In genomic region chr3:102106421-102107097, GRCh38 we compare ENCODE assay signal across 18 cellular contexts.
DNase-seq lines count a peak whose midpoint lies in the region; ATAC-seq and TF ChIP-seq lines count a peak whose summit lies in the region.
"Had no signal": no experiment of that assay in that cellular context is flagged by ENCODE, and none has a peak within 500 bp of the region (broad histone marks: within the 10 kb centered on the region; RNA-seq: fewer than 3 reads in every experiment).

No MANE protein-coding gene starts in this region.

- peak overlapping the region; percentile 5 for H3K27ac Mint-ChIP-seq in T-helper 2 cell treated with Interferon-gamma antibody and Interleukin-4, amounts not matched to agents 5 μg/mL and 100 μg/mL, for 36 hours
- H3K27ac Mint-ChIP-seq: brain; natural killer cell treated with Interleukin-12 subunit alpha and Interleukin-12 subunit beta and Interleukin-15 and Interleukin-18, amount 100 ng/mL, for 72 hours; T-helper 17 cell had no signal

- H3K4me3 Mint-ChIP-seq in T-helper 2 cell treated with Interferon-gamma antibody and Interleukin-4, amounts not matched to agents 5 μg/mL and 100 μg/mL, for 36 hours: no peak overlapping the region
- H3K4me3 Mint-ChIP-seq: brain; natural killer cell treated with Interleukin-12 subunit alpha and Interleukin-12 subunit beta and Interleukin-15 and Interleukin-18, amount 100 ng/mL, for 72 hours; T-helper 17 cell had no signal

- H3K4me1 Mint-ChIP-seq in T-helper 2 cell treated with Interferon-gamma antibody and Interleukin-4, amounts not matched to agents 5 μg/mL and 100 μg/mL, for 36 hours (ENCODE audit: low read depth): peaks cover 6% of the 10 kb centered on the region
- H3K4me1 Mint-ChIP-seq: brain, T-helper 17 cell had no signal

- in situ Hi-C loops in ACHN (cut with HindIII; ENCODE audit: low pct_ligation_motif_present, low pct_unique_long_range_greater_than_20kb, low sequenced_read_pairs): no loop called here

- no peak for TF ChIP-seq CTCF in HFF-Myc (IDR thresholded peaks at IDR 0.05; ENCODE audit: low read depth, low read length, missing control alignments)

- ATAC-seq in GM19455 (IDR thresholded peaks at IDR 0.05; ENCODE audit: unreplicated experiment): no peak
- ATAC-seq: natural killer cell treated with Interleukin-12 subunit alpha and Interleukin-12 subunit beta and Interleukin-15 and Interleukin-18, amount 100 ng/mL, for 72 hours; Panc1; right cardiac atrium; T-helper 17 cell had no signal

- no peak overlapping the region for H3K4me3 ChIP-seq in HFF-Myc (replicated peaks; ENCODE audit: low read depth, low read length)
- H3K4me3 ChIP-seq: left ventricle myocardium inferior, suprapubic skin had no signal

- DNase-seq in T-helper 2 cell treated with Interferon-gamma antibody and Interleukin-4, amounts not matched to agents 5 μg/mL and 100 μg/mL, for 36 hours (ENCODE audit: low spot score): peak; percentile 32
- DNase-seq in T-helper 2 cell (no peak), HFF-Myc (ENCODE audit: extremely low read depth, low read depth) (peak; percentile 30), amniotic epithelial cell (ENCODE audit: low read depth) (peak; percentile 70), kidney tubule cell (ENCODE audit: low spot score) (peak; percentile 33), NCI-H524 (lab: John Stamatoyannopoulos, UW) (no peak), ACHN (no peak)
- DNase-seq: Calu3, left ventricle myocardium inferior, NCI-H1436, NCI-H526, right cardiac atrium, T-helper 17 cell had no signal

- peaks cover 2% of the 10 kb centered on the region for H3K27me3 Mint-ChIP-seq in T-helper 2 cell treated with Interferon-gamma antibody and Interleukin-4, amounts not matched to agents 5 μg/mL and 100 μg/mL, for 36 hours (ENCODE audit: low read depth)
- H3K27me3 Mint-ChIP-seq: T-helper 17 cell had no signal

- H3K36me3 Mint-ChIP-seq in T-helper 2 cell treated with Interferon-gamma antibody and Interleukin-4, amounts not matched to agents 5 μg/mL and 100 μg/mL, for 36 hours (ENCODE audit: low read depth): peaks cover 15% of the 10 kb centered on the region
- H3K36me3 Mint-ChIP-seq: brain; natural killer cell treated with Interleukin-12 subunit alpha and Interleukin-12 subunit beta and Interleukin-15 and Interleukin-18, amount 100 ng/mL, for 72 hours had no signal

- peaks cover 27% of the 10 kb centered on the region for H3K9me3 Mint-ChIP-seq in T-helper 2 cell treated with Interferon-gamma antibody and Interleukin-4, amounts not matched to agents 5 μg/mL and 100 μg/mL, for 36 hours
- H3K9me3 Mint-ChIP-seq: natural killer cell treated with Interleukin-12 subunit alpha and Interleukin-12 subunit beta and Interleukin-15 and Interleukin-18, amount 100 ng/mL, for 72 hours had no signal

Comparison
In these comparisons a context has a peak if more than half of its experiments do, and no peak if none do; other contexts are left out.
1. DNase-seq: peak in T-helper 2 cell treated with Interferon-gamma antibody and Interleukin-4, amounts not matched to agents 5 μg/mL and 100 μg/mL, for 36 hours (single experiment), HFF-Myc (single experiment), amniotic epithelial cell (single experiment) and kidney tubule cell (single experiment); none in T-helper 2 cell (0 of 5), NCI-H524 (0 of 2) and ACHN (single experiment).